1 cellular context compared by ENCODE assay signal in genomic region chr1:231419147-231419546, GRCh38.
TF ChIP-seq lines count a peak whose summit lies in the region.

No MANE protein-coding gene starts in this region.

TF ChIP-seq in IMR-90, 13 proteins besides CTCF, POLR2A, EP300 and RAD21 (continued from another document):
- TF ChIP-seq USF2 (IDR thresholded peaks at IDR 0.05; ENCODE audit: low read depth, low read length), result no peak
- no peak for TF ChIP-seq MXI1 (IDR thresholded peaks at IDR 0.05; ENCODE audit: borderline replicate concordance, low read depth, low read length)
- no peak for TF ChIP-seq NFE2L2 (IDR thresholded peaks at IDR 0.05; ENCODE audit: low read depth, low read length)
- no peak for TF ChIP-seq SMC3 (IDR thresholded peaks at IDR 0.05; ENCODE audit: low read depth, low read length)
- TF ChIP-seq ELK1 (IDR thresholded peaks at IDR 0.05; ENCODE audit: borderline replicate concordance, low read depth, low read length), result no peak
- no peak for TF ChIP-seq RCOR1 (IDR thresholded peaks at IDR 0.05; ENCODE audit: insufficient replicate concordance, low read length)
- TF ChIP-seq FOS (IDR thresholded peaks at IDR 0.05; ENCODE audit: low read depth, low read length), result no peak
- no peak for TF ChIP-seq CEBPB (IDR thresholded peaks at IDR 0.05; ENCODE audit: low read depth, low read length)
- no peak for TF ChIP-seq MAZ (IDR thresholded peaks at IDR 0.05; ENCODE audit: borderline replicate concordance, low read depth, low read length)
